28 cellular contexts compared by ENCODE assay signal in the genomic region with DNA sequence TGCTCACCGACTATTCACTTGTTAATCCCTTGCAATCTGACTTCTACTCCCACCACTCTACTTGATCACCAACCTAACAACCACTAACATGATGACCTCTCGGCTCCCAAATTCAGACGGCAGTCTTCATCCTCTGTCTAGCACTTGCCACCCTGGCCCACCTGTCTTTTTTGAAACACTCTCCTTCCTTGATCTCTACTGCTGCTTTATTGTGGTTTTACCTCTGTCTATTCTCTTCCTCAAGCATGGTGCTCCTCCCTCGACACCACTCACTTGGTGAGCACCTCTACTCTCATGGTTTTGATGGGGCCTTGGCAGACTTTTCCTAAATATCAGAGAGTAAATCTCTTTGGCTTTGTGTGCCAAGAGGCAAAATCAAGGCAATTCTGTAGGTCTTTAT. TPM values are rescaled to one million over a fixed set of nuclear protein-coding genes. Genes with fewer than 3 reads are reported as not detected.
"Had no signal": no experiment of that assay in that cellular context is flagged by ENCODE, and none has a peak within 500 bp of the region (broad histone marks: within the 10 kb centered on the region; RNA-seq: fewer than 3 reads in every experiment).

No MANE protein-coding gene starts in this region.

- H3K9me3 Mint-ChIP-seq: activated naive CD4-positive, alpha-beta T cell treated with anti-CD3 and anti-CD28 coated beads, Interleukin-2, amount 50 U/mL, for 24 hours; activated T-cell treated with anti-CD3 and anti-CD28 coated beads, Interleukin-2, amount 50 U/mL, for 24 hours; activated T-helper 1 cell treated with anti-CD3 and anti-CD28 coated beads, Interleukin-12 subunit alpha, Interleukin-12 subunit beta, Interleukin-2, Interleukin-4 antibody, amounts not matched to agents 30 ng/mL and 10 ng/mL and 1 ng/mL, durations not matched to agents 14 hours and 24 hours and 36 hours; T-helper 1 cell treated with Interleukin-12 subunit alpha and Interleukin-12 subunit beta and Interleukin-4 antibody, amounts not matched to agents 30 μg/mL and 1 μg/mL, for 36 hours; WTC11 had no signal

- DNase-seq: activated CD4-positive, alpha-beta T cell treated with anti-CD3 and anti-CD28 coated beads, Interleukin-2, amount 50 U/mL, for 1 hour; activated CD4-positive, CD25-positive, alpha-beta regulatory T cell treated with anti-CD3 and anti-CD28 coated beads, Interleukin-2, amount 50 U/mL, for 72 hours; activated CD8-positive, alpha-beta memory T cell treated with anti-CD3 and anti-CD28 coated beads, Interleukin-2, amount 10 ng/mL, durations not matched to agents 7 days and 5 days; activated effector memory CD4-positive, alpha-beta T cell treated with Interleukin-2 at 50 U/mL for 16 hours; activated naive CD4-positive, alpha-beta T cell; activated T-cell treated with anti-CD3 and anti-CD28 coated beads, Interleukin-2, amount 50 U/mL, for 24 hours; amygdala; brain microvascular endothelial cell; colonic mucosa; Kasumi-1; NCI-H1105 treated with DMSO at 0.1 percent for 48 hours; NCI-H1436 treated with DMSO at 0.1 percent for 48 hours; NCI-H187; NCI-H2081; NCI-H510A treated with DMSO at 0.1 percent for 48 hours; NCI-H69; Peyer's patch; SHP77; SW 1271; T-helper 9 cell had no signal

- H3K27ac ChIP-seq: brain microvascular endothelial cell, cardiac muscle cell, colonic mucosa, Peyer's patch, SJSA1 had no signal

- H3K4me3 Mint-ChIP-seq: activated CD8-positive, alpha-beta memory T cell treated with anti-CD3 and anti-CD28 coated beads, Interleukin-2, amount 10 ng/mL, durations not matched to agents 7 days and 5 days; activated naive CD4-positive, alpha-beta T cell treated with anti-CD3 and anti-CD28 coated beads, Interleukin-2, amount 50 U/mL, for 24 hours; activated T-cell treated with anti-CD3 and anti-CD28 coated beads, Interleukin-2, amount 50 U/mL, for 24 hours; activated T-helper 1 cell treated with anti-CD3 and anti-CD28 coated beads, Interleukin-12 subunit alpha, Interleukin-12 subunit beta, Interleukin-2, Interleukin-4 antibody, amounts not matched to agents 30 ng/mL and 10 ng/mL and 1 ng/mL, durations not matched to agents 14 hours and 24 hours and 36 hours; T-helper 1 cell treated with Interleukin-12 subunit alpha and Interleukin-12 subunit beta and Interleukin-4 antibody, amounts not matched to agents 30 μg/mL and 1 μg/mL, for 36 hours; WTC11 had no signal

- H3K27me3 Mint-ChIP-seq: activated CD8-positive, alpha-beta memory T cell treated with anti-CD3 and anti-CD28 coated beads, Interleukin-2, amount 10 ng/mL, durations not matched to agents 7 days and 5 days; activated naive CD4-positive, alpha-beta T cell treated with anti-CD3 and anti-CD28 coated beads, Interleukin-2, amount 50 U/mL, for 24 hours had no signal

- H3K4me1 ChIP-seq: colonic mucosa, Peyer's patch, SJSA1 had no signal

- H3K4me3 ChIP-seq: cardiac muscle cell, colonic mucosa, Peyer's patch, SJSA1 had no signal

- ATAC-seq: activated CD8-positive, alpha-beta memory T cell treated with anti-CD3 and anti-CD28 coated beads, Interleukin-2, amount 10 ng/mL, durations not matched to agents 7 days and 5 days; SK-N-SH treated with all-trans-retinoic acid at 6 μM for 48 hours; WTC11 had no signal

- H3K4me1 Mint-ChIP-seq: WTC11 had no signal

- H3K36me3 Mint-ChIP-seq: activated naive CD4-positive, alpha-beta T cell treated with anti-CD3 and anti-CD28 coated beads, Interleukin-2, amount 50 U/mL, for 24 hours; WTC11 had no signal

- H3K27ac Mint-ChIP-seq: activated CD8-positive, alpha-beta memory T cell treated with anti-CD3 and anti-CD28 coated beads, Interleukin-2, amount 10 ng/mL, durations not matched to agents 7 days and 5 days; activated naive CD4-positive, alpha-beta T cell treated with anti-CD3 and anti-CD28 coated beads, Interleukin-2, amount 50 U/mL, for 24 hours; activated T-cell treated with anti-CD3 and anti-CD28 coated beads, Interleukin-2, amount 50 U/mL, for 24 hours; activated T-helper 1 cell treated with anti-CD3 and anti-CD28 coated beads, Interleukin-12 subunit alpha, Interleukin-12 subunit beta, Interleukin-2, Interleukin-4 antibody, amounts not matched to agents 30 ng/mL and 10 ng/mL and 1 ng/mL, durations not matched to agents 14 hours and 24 hours and 36 hours; T-helper 1 cell treated with Interleukin-12 subunit alpha and Interleukin-12 subunit beta and Interleukin-4 antibody, amounts not matched to agents 30 μg/mL and 1 μg/mL, for 36 hours; WTC11 had no signal

- H3K27me3 ChIP-seq: brain microvascular endothelial cell, cardiac muscle cell, colonic mucosa, Peyer's patch, SJSA1 had no signal

- H3K9me3 ChIP-seq: colonic mucosa, Peyer's patch, SJSA1 had no signal

- H3K36me3 ChIP-seq: brain microvascular endothelial cell, cardiac muscle cell, colonic mucosa, Peyer's patch, SJSA1 had no signal

RNA-seq across cellular contexts. Expression of a gene that starts 21.7 kb away (rescaled TPM):
- total RNA-seq: cardiac muscle cell, cerebellum, SJSA1 had no signal
- polyA plus RNA-seq: cardiac muscle cell had no signal
